20 cellular contexts compared by ENCODE assay signal in the genomic region with DNA sequence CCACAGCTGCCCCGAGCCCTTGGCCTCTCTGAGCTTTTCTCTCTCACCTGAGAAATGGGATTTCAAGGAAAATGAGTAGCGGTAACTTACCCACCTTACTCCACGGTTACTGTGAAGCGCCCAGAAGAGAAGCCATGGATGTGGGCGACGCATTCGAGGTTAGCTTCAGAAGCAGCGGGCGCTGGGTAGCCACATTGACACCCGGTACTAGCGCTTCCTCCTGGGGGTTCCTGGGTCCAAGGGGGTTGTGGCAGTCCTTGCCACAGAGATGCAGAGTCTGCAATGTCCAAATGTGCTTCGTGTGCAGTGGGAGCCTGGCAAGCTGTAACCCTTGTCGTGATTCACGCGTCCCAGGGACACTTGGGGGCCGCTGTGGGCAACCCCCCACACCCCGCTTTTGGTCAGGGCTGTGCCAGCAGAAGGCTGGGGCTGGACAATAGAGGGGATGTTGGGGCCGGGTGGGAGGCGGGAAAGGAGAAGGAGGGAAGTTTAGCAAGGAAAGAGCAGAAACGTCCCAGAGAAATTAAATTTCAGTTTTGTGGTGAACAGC.
"Had no signal": no experiment of that assay in that cellular context is flagged by ENCODE, and none has a peak within 500 bp of the region (broad histone marks: within the 10 kb centered on the region; RNA-seq: fewer than 3 reads in every experiment).

No MANE protein-coding gene starts in this region.

- H3K27me3 ChIP-seq: neutrophil, pancreas, transverse colon had no signal

- DNase-seq: activated CD4-positive, alpha-beta T cell treated with anti-CD3 and anti-CD28 coated beads, Interleukin-2, amount 50 U/mL, for 4 hours; activated effector memory CD4-positive, alpha-beta T cell treated with anti-CD3 and anti-CD28 coated beads, Interleukin-2, amount 50 U/mL, for 16 hours; activated T-cell treated with anti-CD3 and anti-CD28 coated beads, Interleukin-2, amount 50 U/mL, for 1 hour; anterior cingulate cortex; naive thymus-derived CD8-positive, alpha-beta T cell; pancreas; right cardiac atrium; SK-N-SH; stimulated activated CD4-positive, alpha-beta T cell treated with anti-CD3 and anti-CD28 coated beads, Interleukin-12 subunit alpha, Interleukin-12 subunit beta, amount 100 ng/mL, for 4 hours; stimulated activated CD4-positive, alpha-beta T cell treated with anti-CD3 and anti-CD28 coated beads, Interleukin-4, amount 100 ng/mL, for 4 hours; transverse colon had no signal

- H3K36me3 ChIP-seq: neutrophil, pancreas, transverse colon had no signal

- H3K9me3 Mint-ChIP-seq: activated naive CD4-positive, alpha-beta T cell treated with anti-CD3 and anti-CD28 coated beads, Interleukin-2, amount 50 U/mL, for 24 hours; naive thymus-derived CD8-positive, alpha-beta T cell; T-helper 2 cell treated with Interferon-gamma antibody and Interleukin-4, amounts not matched to agents 5 μg/mL and 100 μg/mL, for 36 hours had no signal

- H3K27me3 Mint-ChIP-seq: activated naive CD4-positive, alpha-beta T cell treated with anti-CD3 and anti-CD28 coated beads, Interleukin-2, amount 50 U/mL, for 24 hours; brain; naive thymus-derived CD8-positive, alpha-beta T cell had no signal

- H3K9me3 ChIP-seq: neutrophil, pancreas, SK-N-SH, transverse colon had no signal

- H3K36me3 Mint-ChIP-seq: activated naive CD4-positive, alpha-beta T cell treated with anti-CD3 and anti-CD28 coated beads, Interleukin-2, amount 50 U/mL, for 24 hours; brain; naive thymus-derived CD8-positive, alpha-beta T cell had no signal

- H3K4me3 ChIP-seq: lung, pancreas, transverse colon had no signal

- H3K4me3 Mint-ChIP-seq: activated naive CD4-positive, alpha-beta T cell treated with anti-CD3 and anti-CD28 coated beads, Interleukin-2, amount 50 U/mL, for 24 hours; brain; naive thymus-derived CD8-positive, alpha-beta T cell; T-helper 2 cell treated with Interferon-gamma antibody and Interleukin-4, amounts not matched to agents 5 μg/mL and 100 μg/mL, for 36 hours had no signal

- H3K27ac Mint-ChIP-seq: activated naive CD4-positive, alpha-beta T cell treated with anti-CD3 and anti-CD28 coated beads, Interleukin-2, amount 50 U/mL, for 24 hours; brain had no signal

- H3K27ac ChIP-seq: epithelial cell of prostate, neutrophil, pancreas, transverse colon, VCaP had no signal

- ATAC-seq: activated CD4-positive, CD25-positive, alpha-beta regulatory T cell treated with anti-CD3 and anti-CD28 coated beads, Interleukin-2, amount 50 U/mL, for 24 hours; left lobe of liver; naive thymus-derived CD8-positive, alpha-beta T cell; pancreas; right cardiac atrium had no signal
